In genomic region chr4:48017108-48017527, GRCh38 we compare ENCODE assay signal across 8 cellular contexts. TPM values are rescaled to one million over a fixed set of nuclear protein-coding genes. Genes with fewer than 3 reads are reported as not detected.
A peak's percentile ranks its signal among the peaks of the same experiment; 100 is the strongest.
DNase-seq lines count a peak whose midpoint lies in the region; ATAC-seq and TF ChIP-seq lines count a peak whose summit lies in the region.

No MANE protein-coding gene starts in this region.

- no peak for ATAC-seq in HG03342 (IDR thresholded peaks at IDR 0.05; ENCODE audit: unreplicated experiment)
- ATAC-seq in GM19455 (IDR thresholded peaks at IDR 0.05; ENCODE audit: unreplicated experiment) = no peak

- H3K4me1 ChIP-seq in BE2C = no peaks in the 10 kb centered on the region

- peak overlapping the region; percentile 68 for H3K4me3 ChIP-seq in BE2C (ENCODE audit: low read depth, low read length)
- H3K4me3 ChIP-seq in kidney epithelial cell (ENCODE audit: low read depth, low read length) = peak overlapping the region; percentile 61

- peaks cover 5% of the 10 kb centered on the region for H3K4me1 Mint-ChIP-seq in MCF 10A (ENCODE audit: insufficient read depth, unreplicated experiment)

- no peaks in the 10 kb centered on the region for H3K9me3 Mint-ChIP-seq in MCF 10A (ENCODE audit: unreplicated experiment)

- peak overlapping the region; percentile 86 for H3K4me3 Mint-ChIP-seq in MCF 10A (ENCODE audit: unreplicated experiment)

- H3K27me3 Mint-ChIP-seq in MCF 10A (ENCODE audit: insufficient read depth, unreplicated experiment) = no peaks in the 10 kb centered on the region

- intact Hi-C loops in MCF 10A (cut with micrococcal nuclease) = no loop called here

- H3K27me3 ChIP-seq in BE2C (peaks cover 23% of the 10 kb centered on the region), kidney epithelial cell (ENCODE audit: control insufficient read depth, insufficient read depth, low read length) (no peaks in the 10 kb centered on the region)

- DNase-seq in BE2C (peak; percentile 41), HCEC 1CT (peak; percentile 30), SW480 (ENCODE audit: low spot score) (peak; percentile 33), MCF 10A (ENCODE audit: unreplicated experiment) (peak; percentile 83), kidney epithelial cell (ENCODE audit: low read depth) (peak; percentile 63)
- peak; percentile 60 to 68 for DNase-seq in stimulated activated CD4-positive, alpha-beta T cell treated with anti-CD3 and anti-CD28 coated beads, Interleukin-2, amount 100 ng/mL, for 24 hours

- TF ChIP-seq CTCF in BE2C (IDR thresholded peaks at IDR 0.05; ENCODE audit: low read depth, low read length) = no peak
- no peak for TF ChIP-seq CTCF in MCF 10A (IDR thresholded peaks at IDR 0.05; ENCODE audit: unreplicated experiment)
- no peak for TF ChIP-seq CTCF in kidney epithelial cell (IDR thresholded peaks at IDR 0.05; ENCODE audit: insufficient read depth, low read length, poor library complexity, severe bottlenecking)

- H3K36me3 ChIP-seq in BE2C (no peaks in the 10 kb centered on the region), kidney epithelial cell (ENCODE audit: control insufficient read depth, insufficient read depth, low read length) (no peaks in the 10 kb centered on the region)

- TSS peak; percentile 65 for BruUV-seq in MCF 10A (replicated peaks; lab: Mats Ljungman, UMichigan)

- CTCF ChIA-PET in MCF 10A (lab: Yijun Ruan, JAX) = interaction anchor here (2.6 to 3.8 kb wide), 3 partner anchors 13 to 70 kb away, joined by 12 to 22 read pairs (median 21); no protein-coding TSS in a partner anchor

- H3K36me3 Mint-ChIP-seq in MCF 10A (ENCODE audit: insufficient read depth, unreplicated experiment) = no peaks in the 10 kb centered on the region

- H3K9me3 ChIP-seq in BE2C = no peaks in the 10 kb centered on the region

- POLR2A ChIA-PET in MCF 10A (lab: Yijun Ruan, JAX) = interaction anchor here (1.7 kb wide), 1 partner anchor 11 kb away, joined by 7 read pairs; no protein-coding TSS in a partner anchor

- H3K27ac Mint-ChIP-seq in MCF 10A (ENCODE audit: low read depth, unreplicated experiment) = peak overlapping the region; percentile 63

RNA-seq across cellular contexts. Expression of gene NIPAL1, which starts 0.5 kb away (rescaled TPM):
- 1.1 TPM for polyA plus RNA-seq in BE2C (2012; ENCODE audit: insufficient read depth, insufficient read length, low read depth)
- total RNA-seq in MCF 10A (2022) (6.8 and 10.0 TPM in 2 replicates), kidney epithelial cell (3.8 and 4.3 TPM in 2 replicates)

RNA-seq across cellular contexts. Expression of gene CNGA1, which starts 0.6 kb away (rescaled TPM):
- polyA plus RNA-seq in BE2C (2012; ENCODE audit: insufficient read depth, insufficient read length, low read depth) = not detected
- not detected in 2 replicates for total RNA-seq in MCF 10A (2022)
- 0.04 TPM in 1 of 2 replicates, not detected in the other for total RNA-seq in kidney epithelial cell

Comparison
In these comparisons a context has a peak if more than half of its experiments do, and no peak if none do; other contexts are left out.
1. DNase-seq: peak in every context shown above with its lines; median percentile 83 in MCF 10A; 64 in stimulated activated CD4-positive, alpha-beta T cell treated with anti-CD3 and anti-CD28 coated beads, Interleukin-2, amount 100 ng/mL, for 24 hours; 63 in kidney epithelial cell; 41 in BE2C; 33 in SW480; 30 in HCEC 1CT.